Comparison of ENCODE assay signal across 8 cellular contexts in genomic region chr6:159691963-159692287, GRCh38. TPM values are rescaled to one million over a fixed set of nuclear protein-coding genes. Genes with fewer than 3 reads are reported as not detected.
DNase-seq lines count a peak whose midpoint lies in the region; ATAC-seq, FAIRE-seq and TF ChIP-seq lines count a peak whose summit lies in the region.

No MANE protein-coding gene starts in this region.

- H3K27me3 ChIP-seq in Caco-2 (replicated peaks; ENCODE audit: control insufficient read depth, insufficient read depth, low read length) (no peaks in the 10 kb centered on the region), dorsolateral prefrontal cortex (no peaks in the 10 kb centered on the region), neural cell (ENCODE audit: insufficient read depth, low read depth, low read length) (no peaks in the 10 kb centered on the region)

- H3K9me3 ChIP-seq in Caco-2 (no peaks in the 10 kb centered on the region), neural cell (ENCODE audit: low read length) (no peaks in the 10 kb centered on the region)

- peak overlapping the region; percentile 72 for H3K4me3 Mint-ChIP-seq in Caco-2 (ENCODE audit: unreplicated experiment)

- TF ChIP-seq RAD21 in neural cell (conservative IDR thresholded peaks at IDR 0.05) = no peak

- H3K9me2 ChIP-seq in neural cell (ENCODE audit: insufficient read depth, low read length) = no peaks in the 10 kb centered on the region

- peaks cover 45% of the 10 kb centered on the region for H3K36me3 Mint-ChIP-seq in Caco-2 (ENCODE audit: insufficient read depth, unreplicated experiment)

- BruUV-seq in Caco-2 (replicated peaks; lab: Mats Ljungman, UMichigan) = no TSS peak

- no peaks in the 10 kb centered on the region for H3K27me3 Mint-ChIP-seq in Caco-2 (ENCODE audit: insufficient read depth, unreplicated experiment)

- H3K9me3 Mint-ChIP-seq in Caco-2 (ENCODE audit: unreplicated experiment) = no peaks in the 10 kb centered on the region

- POLR2A ChIA-PET in Caco-2 (lab: Charles Lee) = interaction anchor here (1.2 to 3.2 kb wide), 2 partner anchors 36 to 98 kb away, joined by 4 to 36 read pairs; partner anchors contain the start of genes TCP1 and WTAP

- H3F3A ChIP-seq in neural cell (ENCODE audit: insufficient read depth, low read length, poor library complexity, severe bottlenecking) = no peaks in the 10 kb centered on the region

- TF ChIP-seq CTCF in Caco-2 (IDR thresholded peaks at IDR 0.05; ENCODE audit: insufficient read depth in 1 of 2, low read depth in 1 of 2, low read length in 1 of 2, severe bottlenecking in 1 of 2, unreplicated experiment in 1 of 2) = no peak
- TF ChIP-seq CTCF in dorsolateral prefrontal cortex (IDR thresholded peaks at IDR 0.05 in 54 of 56, conservative IDR thresholded peaks at IDR 0.05 in 2 of 56; ENCODE audit: low read depth in 1 of 56, partially characterized antibody in 56 of 56) = no peak
- TF ChIP-seq CTCF in neural cell (IDR thresholded peaks at IDR 0.05; ENCODE audit: poor library complexity, severe bottlenecking) = no peak
- no peak for TF ChIP-seq CTCF in D721Med (IDR thresholded peaks at IDR 0.05; ENCODE audit: insufficient read depth, missing control alignments)

- H3K4me3 ChIP-seq in Caco-2 (ENCODE audit: low read depth, low read length) (peak overlapping the region; percentile 59), dorsolateral prefrontal cortex (peak overlapping the region; percentile 57 to 99 (median 92)), neural cell (ENCODE audit: low read length) (peak overlapping the region; percentile 94)

- ATAC-seq in GM21723 (IDR thresholded peaks at IDR 0.05; ENCODE audit: unreplicated experiment) (no peak), GM18519 (IDR thresholded peaks at IDR 0.05; ENCODE audit: low FRiP score, unreplicated experiment) (no peak)

- no peak for FAIRE-seq in D721Med (lab: Jason Lieb, UNC)

- intact Hi-C loops in Caco-2 (cut with micrococcal nuclease; ENCODE audit: unreplicated experiment) (loop anchor here (1.0 to 5.0 kb wide), 4 partner anchors 48 to 249 kb away; partner anchors contain the start of gene ACAT2), dorsolateral prefrontal cortex (cut with DNase I) (loop anchor here (1.0 to 10.0 kb wide), 7 partner anchors 35 to 763 kb away; partner anchors contain the start of genes IGF2R (in 2 of the 2), ACAT2 (in 1 of the 2), MRPL18 (in 1 of the 2) and WTAP (in 1 of the 2))

- H3K79me2 ChIP-seq in neural cell (replicated peaks; ENCODE audit: insufficient read depth, low read length) = peaks cover 40% of the 10 kb centered on the region

- peaks cover 2% of the 10 kb centered on the region; the same call in 1 of the 2 replicates for H3K36me3 ChIP-seq in Caco-2 (ENCODE audit: control insufficient read depth, insufficient read depth, low read length)
- H3K36me3 ChIP-seq in neural cell (ENCODE audit: insufficient read depth, low read length) = no peaks in the 10 kb centered on the region

- TF ChIP-seq EP300 in neural cell (conservative IDR thresholded peaks at IDR 0.05; ENCODE audit: poor library complexity, severe bottlenecking) = no peak

- peaks cover 16% of the 10 kb centered on the region for H3K4me1 Mint-ChIP-seq in Caco-2 (ENCODE audit: low read depth, unreplicated experiment)

- peak overlapping the region; percentile 97 for H3K4me2 ChIP-seq in neural cell (ENCODE audit: low read length)

- peak overlapping the region in 57 of 59 donors; percentile 39 to 100 (median 97) for H3K27ac ChIP-seq in dorsolateral prefrontal cortex
- H3K27ac ChIP-seq in neural cell (ENCODE audit: low read length) = no peak overlapping the region

- DNase-seq in Caco-2 = peak in 1 of 2 experiments; percentile 10
- peak; percentile 7 for DNase-seq in M059J (ENCODE audit: low read depth)
- no peak for DNase-seq in dorsolateral prefrontal cortex
- no peak for DNase-seq in D721Med (ENCODE audit: insufficient read length, low spot score)
- DNase-seq in NCI-H2227 (lab: John Stamatoyannopoulos, UW; ENCODE audit: unreplicated experiment) = no peak

- H3K27ac Mint-ChIP-seq in Caco-2 (ENCODE audit: unreplicated experiment) = peak overlapping the region; percentile 80

- H4K20me1 ChIP-seq in neural cell (ENCODE audit: insufficient read depth) = no peaks in the 10 kb centered on the region

- H3K4me1 ChIP-seq in Caco-2 = peaks cover 4% of the 10 kb centered on the region

- peak overlapping the region; percentile 85 for H3K9ac ChIP-seq in neural cell (ENCODE audit: low read length)

- no peak overlapping the region for H2AFZ ChIP-seq in neural cell (ENCODE audit: low read depth, low read length)

- CTCF ChIA-PET in Caco-2 (lab: Charles Lee) = interaction anchor here (0.7 to 1.2 kb wide), 3 partner anchors 34 to 98 kb away, joined by 3 to 4 read pairs (median 4); partner anchors contain the start of gene MRPL18

TF ChIP-seq in neural cell, 6 proteins besides CTCF, POLR2A, EP300 and RAD21:
- TF ChIP-seq TAF1 (IDR thresholded peaks at IDR 0.05; ENCODE audit: low read depth) = no peak
- TF ChIP-seq REST (IDR thresholded peaks at IDR 0.05; ENCODE audit: borderline replicate concordance) = no peak
- TF ChIP-seq POLR2AphosphoS5 (IDR thresholded peaks at IDR 0.05) = no peak
- TF ChIP-seq MXI1 (conservative IDR thresholded peaks at IDR 0.05; ENCODE audit: poor library complexity, severe bottlenecking) = no peak
- no peak for TF ChIP-seq EZH2 (IDR thresholded peaks at IDR 0.05; ENCODE audit: borderline replicate concordance, insufficient read depth, low read length, poor library complexity, severe bottlenecking)
- no peak for TF ChIP-seq SMC3 (conservative IDR thresholded peaks at IDR 0.05; ENCODE audit: poor library complexity)

RNA-seq across cellular contexts. Expression of gene SOD2, which starts 1.1 kb away (rescaled TPM):
- total RNA-seq in Caco-2 (2022) = 109 and 110 TPM in 2 replicates
- 73.2 and 108 TPM in 2 replicates for total RNA-seq in M059J (2014; rRNA removed; shearing (Covaris generic))
- total RNA-seq in dorsolateral prefrontal cortex = 1,000 to 10,000 TPM in 3 of 120 experiments, 100 to 1,000 TPM in 117; 175 to 1,346 (median 313) TPM
- 117 and 137 TPM in 2 replicates for polyA plus RNA-seq in neural cell
- 107 and 186 TPM in 2 replicates for polyA minus RNA-seq in neural cell

RNA-seq across cellular contexts. Expression of gene WTAP, which starts 35.4 kb away (rescaled TPM):
- total RNA-seq in Caco-2 (2022) (109 and 114 TPM in 2 replicates), dorsolateral prefrontal cortex (10 to 100 TPM; 54.0 to 94.6 (median 69.0) TPM)
- 79.6 and 106 TPM in 2 replicates for total RNA-seq in M059J (2014; rRNA removed; shearing (Covaris generic))
- 94.1 and 98.3 TPM in 2 replicates for polyA plus RNA-seq in neural cell
- 164 and 177 TPM in 2 replicates for polyA minus RNA-seq in neural cell
